Comparison of ENCODE assay signal across 1 cellular context in genomic region chr4:168864831-168865541, GRCh38.
TF ChIP-seq lines count a peak whose summit lies in the region.

No MANE protein-coding gene starts in this region.

TF ChIP-seq in HepG2, 621 proteins besides CTCF, POLR2A, EP300 and RAD21 (continued from another document):
- TF ChIP-seq PATZ1 (CRISPR knock-in tag; IDR thresholded peaks at IDR 0.05) (no peak), ELF3 (CRISPR knock-in tag; IDR thresholded peaks at IDR 0.05) (no peak), ZNF784 (CRISPR knock-in tag; IDR thresholded peaks at IDR 0.05; ENCODE audit: borderline replicate concordance) (no peak), ZNF496 (CRISPR knock-in tag; IDR thresholded peaks at IDR 0.05; ENCODE audit: insufficient replicate concordance) (no peak), PAX8 (CRISPR knock-in tag; IDR thresholded peaks at IDR 0.05; ENCODE audit: borderline replicate concordance) (no peak), LRRFIP1 (CRISPR knock-in tag; conservative IDR thresholded peaks at IDR 0.05) (no peak), IRF2 (CRISPR knock-in tag; IDR thresholded peaks at IDR 0.05) (no peak)
